Comparison of ENCODE assay signal across 30 cellular contexts in the genomic region with DNA sequence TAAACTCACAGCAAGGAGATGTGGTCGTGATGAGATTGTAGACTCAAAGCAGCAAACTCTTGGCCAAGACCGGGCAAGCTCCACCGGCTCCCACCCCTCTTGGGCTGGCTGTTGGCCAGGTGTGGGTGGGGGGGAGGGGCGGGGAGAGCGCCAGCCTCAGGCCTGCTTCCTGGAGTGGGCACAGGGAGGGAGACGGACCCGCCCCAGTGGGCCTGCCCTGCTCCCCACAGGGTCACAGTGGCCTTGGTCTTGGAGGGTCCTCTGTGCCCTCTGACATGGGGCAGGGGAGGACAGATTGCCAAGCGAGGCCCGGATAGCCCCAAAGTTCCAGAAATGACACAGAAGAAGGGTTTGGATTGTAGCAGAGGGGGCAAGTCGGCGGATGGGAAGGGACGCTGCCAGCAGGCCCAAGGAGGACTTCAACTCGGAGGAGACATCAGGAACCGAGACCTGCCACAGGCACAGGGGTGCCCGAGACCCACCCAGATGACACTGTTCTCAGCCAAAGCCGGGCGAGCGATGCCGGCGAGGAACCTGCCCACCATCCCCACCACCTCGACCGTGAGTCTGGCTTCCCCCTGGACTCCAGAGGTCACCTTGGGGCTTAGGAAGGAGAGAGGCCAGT.
"Had no signal": no experiment of that assay in that cellular context is flagged by ENCODE, and none has a peak within 500 bp of the region (broad histone marks: within the 10 kb centered on the region; RNA-seq: fewer than 3 reads in every experiment).

No MANE protein-coding gene starts in this region.

- H3K27me3 ChIP-seq: ascending aorta, Peyer's patch had no signal

- H3K4me1 ChIP-seq: ascending aorta, Peyer's patch, SJCRH30 had no signal

- H3K4me2 ChIP-seq: KMS-11 had no signal

- H3K4me3 ChIP-seq: ascending aorta, Peyer's patch, SJCRH30, SK-N-MC had no signal

- H3K27ac ChIP-seq: ascending aorta, KMS-11, Peyer's patch, SJCRH30, SK-N-MC had no signal

- H3K9ac ChIP-seq: KMS-11 had no signal

- DNase-seq: activated CD4-positive, alpha-beta T cell treated with anti-CD3 and anti-CD28 coated beads, Interleukin-2, amount 10 ng/mL, durations not matched to agents 24 days and 14 days; activated CD4-positive, alpha-beta T cell treated with anti-CD3 and anti-CD28 coated beads, Interleukin-2, amount 50 U/mL, for 4 hours; activated CD8-positive, alpha-beta T cell treated with anti-CD3 and anti-CD28 coated beads for 36 hours; activated effector memory CD4-positive, alpha-beta T cell treated with anti-CD3 and anti-CD28 coated beads, Interleukin-2, amount 50 U/mL, for 16 hours; activated naive CD4-positive, alpha-beta T cell; activated naive CD4-positive, alpha-beta T cell treated with anti-CD3 and anti-CD28 coated beads, Interleukin-2, amount 50 U/mL, for 16 hours; activated naive CD8-positive, alpha-beta T cell treated with anti-CD3 and anti-CD28 coated beads for 36 hours; activated T-cell treated with anti-CD3 and anti-CD28 coated beads, Interleukin-2, amount 50 U/mL, for 1 hour; activated T-cell treated with anti-CD3 and anti-CD28 coated beads, Interleukin-2, amount 50 U/mL, for 72 hours; amniotic stem cell; NCI-H1092 treated with DMSO at 0.1 percent for 48 hours; NCI-H1417; NCI-H146; NCI-H187; NCI-H2029 treated with DMSO at 0.1 percent for 48 hours; NCI-H2107; NCI-H510A; NCI-H526; NCI-H748 treated with DMSO at 0.1 percent for 48 hours; NK-92 treated with Interleukin-12 subunit alpha and Interleukin-12 subunit beta, amount 100 ng/mL, for 24 hours; PC-3; Peyer's patch; RPMI8226; SHP77; SJCRH30; T1000 had no signal

- H3K9me3 ChIP-seq: Peyer's patch had no signal

- ATAC-seq: activated CD8-positive, alpha-beta T cell treated with anti-CD3 and anti-CD28 coated beads for 36 hours; activated T-cell treated with anti-CD3 and anti-CD28 coated beads, Interleukin-2, amount 50 U/mL, for 72 hours; activated T-helper 17 cell treated with anti-CD3 and anti-CD28 coated beads, Interleukin-2, amount 50 U/mL, for 72 hours; PC-3 had no signal

- H3K36me3 ChIP-seq: ascending aorta, Peyer's patch, SJCRH30 had no signal
